ENCODE assay signal across 1 cellular context in genomic region chr11:77517226-77517625, GRCh38.
TF ChIP-seq lines count a peak whose summit lies in the region.

No MANE protein-coding gene starts in this region.

TF ChIP-seq in HepG2, 621 proteins besides CTCF, POLR2A, EP300 and RAD21 (continued from another document):
- TF ChIP-seq ZNF597 (CRISPR knock-in tag; IDR thresholded peaks at IDR 0.05) = no peak
